In the genomic region with DNA sequence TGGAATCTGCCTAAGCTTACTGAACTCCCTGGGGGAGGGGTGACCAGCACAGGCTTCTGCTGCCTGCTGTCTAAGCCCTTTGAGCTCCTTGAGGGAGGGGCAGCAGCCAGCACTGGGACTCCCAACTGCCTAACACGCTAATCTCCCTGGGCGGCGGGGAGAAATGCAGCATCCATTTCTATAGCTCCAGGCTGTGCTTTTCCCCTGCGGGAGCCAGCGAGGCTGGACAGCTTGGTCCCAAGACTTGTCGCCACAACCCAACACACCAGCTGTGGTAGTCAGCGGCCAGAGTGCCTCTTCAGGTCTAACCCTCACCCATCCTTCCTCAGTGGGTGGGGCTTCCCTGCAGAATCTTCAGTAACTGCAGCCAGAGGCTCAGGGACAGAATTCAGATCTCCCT, we compare ENCODE assay signal across 29 cellular contexts.
"Had no signal": no experiment of that assay in that cellular context is flagged by ENCODE, and none has a peak within 500 bp of the region (broad histone marks: within the 10 kb centered on the region; RNA-seq: fewer than 3 reads in every experiment).

No MANE protein-coding gene starts in this region.

- ATAC-seq: activated CD8-positive, alpha-beta memory T cell treated with anti-CD3 and anti-CD28 coated beads, Interleukin-2, amount 10 ng/mL, durations not matched to agents 7 days and 5 days; activated naive CD4-positive, alpha-beta T cell treated with anti-CD3 and anti-CD28 coated beads, Interleukin-2, amount 50 U/mL, for 72 hours; activated naive CD8-positive, alpha-beta T cell treated with anti-CD3 and anti-CD28 coated beads, Interleukin-2, amount 50 U/mL, for 24 hours; body of pancreas had no signal

- FAIRE-seq: bronchial epithelial cell had no signal

- H3K4me3 ChIP-seq: ascending aorta, body of pancreas, Peyer's patch, SJCRH30 had no signal

- H3K4me1 ChIP-seq: ascending aorta, body of pancreas, Peyer's patch, SJCRH30 had no signal

- H3K27ac ChIP-seq: ascending aorta, body of pancreas, Peyer's patch, RWPE1, SJCRH30 had no signal

- H3K9me3 ChIP-seq: ascending aorta, body of pancreas, Peyer's patch had no signal

- H3K27me3 ChIP-seq: ascending aorta, body of pancreas, Peyer's patch, SJCRH30 had no signal

- H3K36me3 ChIP-seq: ascending aorta, Peyer's patch, SJCRH30 had no signal

- DNase-seq: activated B cell treated with CpG ODN at 0.5 μM for 24 hours; activated CD4-positive, alpha-beta T cell treated with anti-CD3 and anti-CD28 coated beads for 1 hour; activated CD4-positive, alpha-beta T cell treated with anti-CD3 and anti-CD28 coated beads, Interleukin-2, amount 10 ng/mL, durations not matched to agents 24 days and 14 days; activated CD4-positive, alpha-beta T cell treated with anti-CD3 and anti-CD28 coated beads, Interleukin-2, amount 50 U/mL, for 48 hours; activated CD8-positive, alpha-beta memory T cell treated with anti-CD3 and anti-CD28 coated beads, Interleukin-2, amount 10 ng/mL, durations not matched to agents 7 days and 5 days; activated effector memory CD4-positive, alpha-beta T cell treated with Interleukin-2 at 50 U/mL for 16 hours; activated naive CD4-positive, alpha-beta T cell treated with Interleukin-2 at 50 U/mL for 16 hours; activated naive CD8-positive, alpha-beta T cell treated with anti-CD3 and anti-CD28 coated beads, Interleukin-2, amount 50 U/mL, for 24 hours; activated T-cell treated with anti-CD3 and anti-CD28 coated beads, Interleukin-2, amount 50 U/mL, for 24 hours; amniotic stem cell; body of pancreas; central memory CD4-positive, alpha-beta T cell; Kasumi-1; KBM-7; NCI-H1105 treated with DMSO at 0.1 percent for 48 hours; NCI-H146; NCI-H187 treated with DMSO at 0.1 percent for 48 hours; NCI-H2081 treated with DMSO at 0.1 percent for 48 hours; NCI-H446; NCI-H526; NCI-H774; NK-92 treated with Interleukin-12 subunit alpha and Interleukin-12 subunit beta, amount 100 ng/mL, for 24 hours; Peyer's patch; Right ventricle myocardium superior had no signal
